In the genomic region with DNA sequence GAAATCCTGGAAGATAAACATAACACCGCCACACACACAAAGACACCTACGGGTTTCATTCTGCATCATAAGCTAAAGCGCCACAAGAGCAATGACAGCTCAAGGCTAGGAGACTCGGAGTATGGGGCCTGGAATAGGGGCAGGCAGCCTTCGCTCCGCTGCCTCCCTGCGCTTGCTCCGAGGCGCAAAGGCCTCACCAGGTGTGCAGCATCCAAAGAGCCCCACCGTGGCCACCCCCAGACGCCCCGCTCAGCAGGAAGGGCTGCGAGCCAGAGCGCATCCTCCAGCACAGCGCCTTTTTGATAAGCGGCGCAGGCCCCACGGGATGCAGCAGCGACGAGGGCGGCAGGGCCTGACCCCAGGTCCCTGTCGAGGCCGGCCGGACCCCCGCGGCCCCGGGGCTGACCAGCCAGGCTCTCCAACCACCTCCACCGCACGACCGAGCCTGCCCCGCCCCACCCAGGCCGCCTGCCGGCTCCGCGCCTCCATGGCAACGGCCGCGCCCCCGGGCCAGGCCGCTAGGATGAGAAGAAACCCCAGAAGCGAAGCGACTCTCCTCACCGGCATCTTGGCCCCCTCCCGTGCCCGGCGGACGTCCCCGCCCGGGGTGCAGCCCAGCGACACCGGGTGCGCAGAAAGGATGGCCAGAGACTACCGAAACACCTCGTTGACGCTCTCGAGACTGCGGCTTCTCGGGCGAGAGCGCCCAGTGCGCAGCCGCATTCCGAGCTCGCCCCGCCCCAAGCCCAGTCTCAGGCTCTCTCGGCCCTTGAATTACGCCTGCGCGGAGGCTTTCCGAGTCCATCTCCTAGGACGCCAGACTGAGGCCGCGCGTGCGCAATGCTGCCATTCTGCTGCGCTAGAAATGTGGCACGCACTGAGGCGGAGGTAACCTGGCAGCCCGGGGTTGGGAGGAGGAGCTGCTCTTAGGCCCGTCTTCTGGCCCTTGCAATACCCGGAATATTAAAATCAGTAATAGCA, we compare ENCODE assay signal across 8 cellular contexts. TPM values are rescaled to one million over a fixed set of nuclear protein-coding genes. Genes with fewer than 3 reads are reported as not detected.
DNase-seq lines count a peak whose midpoint lies in the region; ATAC-seq, FAIRE-seq and TF ChIP-seq lines count a peak whose summit lies in the region.

KIF3A (minus strand) TSS at position 694 of the 981 bp plus-strand sequence; CDS start at position 567, 127 bp downstream.

- BruUV-seq in mammary epithelial cell (replicated peaks; lab: Mats Ljungman, UMichigan): no TSS peak

- peak; percentile 38 for DNase-seq in AG04449 (ENCODE audit: low read depth, low spot score)
- peak; percentile 99 for DNase-seq in NCI-H2196 treated with DMSO at 0.1 percent for 48 hours (lab: John Stamatoyannopoulos, UW; ENCODE audit: unreplicated experiment)
- DNase-seq in mammary epithelial cell: peak; percentile 96
- peak; percentile 100 for DNase-seq in iPS-NIHi11 (ENCODE audit: low spot score)
- DNase-seq in small intestine: peak; percentile 99

- H3K36me3 ChIP-seq in mammary epithelial cell (ENCODE audit: insufficient read depth, low read length) (peaks cover 6% of the 10 kb centered on the region), small intestine (ENCODE audit: control insufficient read depth in 2 of 2, insufficient read depth in 2 of 2, low read length in 2 of 2) (no peaks in the 10 kb centered on the region)

- in situ Hi-C loops in mammary epithelial cell (cut with MboI; ENCODE audit: low sequenced_read_pairs in 2 of 2): no loop called here

- intact Hi-C loops in mammary epithelial cell (cut with micrococcal nuclease): loop anchor here (5.0 kb wide), 2 partner anchors 85 to 130 kb away; partner anchors contain the start of genes GDF9 and UQCRQ

- H3K4me1 ChIP-seq in mammary epithelial cell (ENCODE audit: insufficient read depth, low read length) (peaks cover 24% of the 10 kb centered on the region), small intestine (ENCODE audit: control insufficient read depth in 2 of 2, insufficient read depth in 1 of 2, low read depth in 1 of 2, low read length in 1 of 2) (peaks cover 0 to 2% of the 10 kb centered on the region in 2 donors)

- CTCF ChIA-PET in AG04449 (lab: Yijun Ruan, JAX) (interaction anchor here (0.6 to 3.1 kb wide), 12 partner anchors 10 to 351 kb away, joined by 3 to 19 read pairs (median 4); partner anchors contain the start of genes CCNI2, GDF9, IRF1 and UQCRQ), mammary epithelial cell (lab: Charles Lee; ENCODE audit: low non-redundant PET) (no interaction called here)

- TF ChIP-seq CTCF in AG04449 (IDR thresholded peaks at IDR 0.05; ENCODE audit: insufficient read depth, low read length, missing control alignments) (no peak), VCaP (conservative IDR thresholded peaks at IDR 0.05) (no peak), mammary epithelial cell (conservative IDR thresholded peaks at IDR 0.05 in 1 of 2, IDR thresholded peaks at IDR 0.05 in 1 of 2; ENCODE audit: extremely low read depth in 1 of 2, insufficient read depth in 1 of 2, low read depth in 1 of 2, low read length in 2 of 2) (no peak)

- peak within 1 kb of the TSS; percentile 81 for H3K9ac ChIP-seq in mammary epithelial cell (ENCODE audit: insufficient read depth, low read length)

- dilution Hi-C loops in mammary epithelial cell (cut with HindIII; ENCODE audit: low sequenced_read_pairs): no loop called here

- H3K9me3 ChIP-seq in mammary epithelial cell (replicated peaks; ENCODE audit: insufficient read depth, low read length) (no peaks in the 10 kb centered on the region), small intestine (ENCODE audit: control insufficient read depth, low read depth) (no peaks in the 10 kb centered on the region)

- 4% methylated on average over 33 of the region's 81 CpGs for WGBS in mammary epithelial cell (ENCODE audit: low coverage, missing lambda C conversion rate)
- 1% methylated on average over 75 to 81 of the region's 81 CpGs for WGBS in small intestine, 3 donors

- H2AFZ ChIP-seq in mammary epithelial cell (ENCODE audit: low read depth, low read length): peak within 1 kb of the TSS; percentile 98

- no peaks in the 10 kb centered on the region for H3K27me3 ChIP-seq in mammary epithelial cell (ENCODE audit: insufficient read depth, low read length)
- H3K27me3 ChIP-seq in small intestine (ENCODE audit: control insufficient read depth in 2 of 2, insufficient read depth in 2 of 2, low read length in 2 of 2): no peaks in the 10 kb centered on the region

- H3K4me3 ChIP-seq in AG04449 (ENCODE audit: low read depth, low read length) (peak within 1 kb of the TSS; percentile 91), mammary epithelial cell (replicated peaks in 1 of 3; ENCODE audit: insufficient read depth in 1 of 3, low read depth in 2 of 3, low read length in 3 of 3) (peak within 1 kb of the TSS; percentile 79 to 95 (median 91)), small intestine (ENCODE audit: low read depth in 1 of 2, low read length in 2 of 2) (peak within 1 kb of the TSS; percentile 86 to 89)

- no peak for FAIRE-seq in small intestine (lab: Jason Lieb, UNC)

- H4K20me1 ChIP-seq in mammary epithelial cell (ENCODE audit: insufficient read depth, low read length): no peaks in the 10 kb centered on the region

- POLR2A ChIA-PET in AG04449 (lab: Yijun Ruan, JAX): no interaction called here

- ATAC-seq in GM18870 (IDR thresholded peaks at IDR 0.05; ENCODE audit: unreplicated experiment) (peak; percentile 80), HG03135 (IDR thresholded peaks at IDR 0.05; ENCODE audit: unreplicated experiment) (peak; percentile 93)

- H3K4me2 ChIP-seq in mammary epithelial cell (ENCODE audit: insufficient read depth, low read depth, low read length): peak within 1 kb of the TSS; percentile 92

- H3K27ac ChIP-seq in VCaP (peak within 1 kb of the TSS; percentile 65), mammary epithelial cell (ENCODE audit: insufficient read depth, low read depth, low read length) (peak within 1 kb of the TSS; percentile 66), small intestine (ENCODE audit: low read depth in 1 of 2, low read length in 1 of 2) (peak within 1 kb of the TSS; percentile 50 to 78)

- peaks cover 34% of the 10 kb centered on the region for H3K79me2 ChIP-seq in mammary epithelial cell (ENCODE audit: insufficient read depth, low read length)

RNA-seq across cellular contexts. Expression of gene KIF3A, which starts in this region (rescaled TPM):
- 10 to 100 TPM; 11.3 to 28.5 TPM for total RNA-seq in mammary epithelial cell
- polyA plus RNA-seq in mammary epithelial cell (5.7 TPM), small intestine (1 to 10 TPM in 2 of 3 donors, under 1 TPM in 1; 0.54 to 2.8 (median 2.7) TPM)
- 14.6 TPM for polyA minus RNA-seq in mammary epithelial cell

Comparison
In these comparisons a context has a peak if more than half of its experiments do, and no peak if none do; other contexts are left out.
1. Peak in every context shown above with its lines: DNase-seq, ATAC-seq, H3K4me3 ChIP-seq and H3K27ac ChIP-seq.
2. DNase-seq: peak in every context shown above with its lines; median percentile 100 in iPS-NIHi11; 99 in NCI-H2196 treated with DMSO at 0.1 percent for 48 hours; 99 in small intestine; 96 in mammary epithelial cell; 38 in AG04449.